ENCODE assay signal across 33 cellular contexts in genomic region chr7:117656806-117657205, GRCh38.
"Had no signal": no experiment of that assay in that cellular context is flagged by ENCODE, and none has a peak within 500 bp of the region (broad histone marks: within the 10 kb centered on the region; RNA-seq: fewer than 3 reads in every experiment).

No MANE protein-coding gene starts in this region.

- H3K27me3 Mint-ChIP-seq: activated B cell treated with CpG ODN at 0.5 μM for 24 hours; activated CD4-positive, alpha-beta memory T cell treated with anti-CD3 and anti-CD28 coated beads for 36 hours had no signal

- H3K4me1 ChIP-seq: adrenal gland, breast epithelium had no signal

- ATAC-seq: activated naive CD4-positive, alpha-beta T cell treated with anti-CD3 and anti-CD28 coated beads, Interleukin-2, amount 50 U/mL, for 72 hours; activated T-cell treated with anti-CD3 and anti-CD28 coated beads, Interleukin-2, amount 50 U/mL, for 4 hours; body of pancreas; K562 had no signal

- H3K27me3 ChIP-seq: adrenal gland, body of pancreas, breast epithelium had no signal

- H3K4me3 ChIP-seq: adrenal gland, body of pancreas, breast epithelium, K562, PC-9 had no signal

- H3K27ac Mint-ChIP-seq: activated B cell treated with CpG ODN at 0.5 μM for 24 hours; activated CD4-positive, alpha-beta memory T cell treated with anti-CD3 and anti-CD28 coated beads for 36 hours; activated naive CD4-positive, alpha-beta T cell treated with anti-CD3 and anti-CD28 coated beads for 36 hours; activated naive CD4-positive, alpha-beta T cell treated with anti-CD3 and anti-CD28 coated beads, Interleukin-2, amount 50 U/mL, for 72 hours; activated T-helper 1 cell treated with anti-CD3 and anti-CD28 coated beads, Interleukin-12 subunit alpha, Interleukin-12 subunit beta, Interleukin-2, Interleukin-4 antibody, amounts not matched to agents 30 ng/mL and 10 ng/mL and 1 ng/mL, durations not matched to agents 14 hours and 24 hours and 36 hours had no signal

- H3K36me3 ChIP-seq: adrenal gland, breast epithelium had no signal

- H3K4me3 Mint-ChIP-seq: activated B cell treated with CpG ODN at 0.5 μM for 24 hours; activated CD4-positive, alpha-beta memory T cell treated with anti-CD3 and anti-CD28 coated beads for 36 hours; activated naive CD4-positive, alpha-beta T cell treated with anti-CD3 and anti-CD28 coated beads for 36 hours; activated T-cell treated with anti-CD3 and anti-CD28 coated beads, Interleukin-2, amount 50 U/mL, for 4 hours; activated T-helper 1 cell treated with anti-CD3 and anti-CD28 coated beads, Interleukin-12 subunit alpha, Interleukin-12 subunit beta, Interleukin-2, Interleukin-4 antibody, amounts not matched to agents 30 ng/mL and 10 ng/mL and 1 ng/mL, durations not matched to agents 14 hours and 24 hours and 36 hours had no signal

- H3K9me3 Mint-ChIP-seq: activated B cell treated with CpG ODN at 0.5 μM for 24 hours; activated CD4-positive, alpha-beta memory T cell treated with anti-CD3 and anti-CD28 coated beads for 36 hours; activated naive CD4-positive, alpha-beta T cell treated with anti-CD3 and anti-CD28 coated beads for 36 hours; activated T-cell treated with anti-CD3 and anti-CD28 coated beads, Interleukin-2, amount 50 U/mL, for 4 hours; activated T-helper 1 cell treated with anti-CD3 and anti-CD28 coated beads, Interleukin-12 subunit alpha, Interleukin-12 subunit beta, Interleukin-2, Interleukin-4 antibody, amounts not matched to agents 30 ng/mL and 10 ng/mL and 1 ng/mL, durations not matched to agents 14 hours and 24 hours and 36 hours had no signal

- FAIRE-seq: astrocyte, K562 had no signal

- DNase-seq: activated B cell treated with CpG ODN at 0.5 μM for 24 hours; activated CD4-positive, alpha-beta memory T cell treated with anti-CD3 and anti-CD28 coated beads for 36 hours; activated CD4-positive, alpha-beta T cell treated with anti-CD3 and anti-CD28 coated beads for 4 hours; activated CD4-positive, alpha-beta T cell treated with anti-CD3 and anti-CD28 coated beads, Interleukin-2, amount 50 U/mL, for 1 hour; activated CD4-positive, CD25-positive, alpha-beta regulatory T cell treated with anti-CD3 and anti-CD28 coated beads, Interleukin-2, amount 50 U/mL, for 72 hours; activated CD8-positive, alpha-beta memory T cell treated with anti-CD3 and anti-CD28 coated beads, Interleukin-2, amount 50 U/mL, for 4 hours; activated gamma-delta T cell treated with Interleukin-2 at 50 U/mL for 16 hours; activated naive CD4-positive, alpha-beta T cell treated with anti-CD3 and anti-CD28 coated beads for 36 hours; activated T-cell treated with anti-CD3 and anti-CD28 coated beads for 4 hours; activated T-cell treated with anti-CD3 and anti-CD28 coated beads, Interleukin-2, amount 50 U/mL, for 4 hours; adrenal gland; body of pancreas; IMR-90; NCI-H1105; NCI-H1417 treated with DMSO at 0.1 percent for 48 hours; NCI-H187 treated with DMSO at 0.1 percent for 48 hours; NCI-H345; NCI-H510A; NCI-H526; NCI-H748 treated with DMSO at 0.1 percent for 48 hours; NK-92 treated with Interleukin-12 subunit alpha and Interleukin-12 subunit beta, amount 100 ng/mL, for 24 hours; PC-9; Right ventricle myocardium superior; SW 1271; T-helper 1 cell; T-helper 2 cell; T-helper 9 cell had no signal

- H3K36me3 Mint-ChIP-seq: activated CD4-positive, alpha-beta memory T cell treated with anti-CD3 and anti-CD28 coated beads for 36 hours; activated naive CD4-positive, alpha-beta T cell treated with anti-CD3 and anti-CD28 coated beads, Interleukin-2, amount 50 U/mL, for 72 hours had no signal

- H3K4me1 Mint-ChIP-seq: activated B cell treated with CpG ODN at 0.5 μM for 24 hours had no signal

- H3K9me3 ChIP-seq: adrenal gland, body of pancreas, breast epithelium had no signal

- H3K27ac ChIP-seq: adrenal gland, breast epithelium, PC-9, VCaP had no signal
